Comparison of ENCODE assay signal across 14 cellular contexts in genomic region chr7:35722054-35722849, GRCh38. TPM values are rescaled to one million over a fixed set of nuclear protein-coding genes. Genes with fewer than 3 reads are reported as not detected.
DNase-seq lines count a peak whose midpoint lies in the region; ATAC-seq, FAIRE-seq and TF ChIP-seq lines count a peak whose summit lies in the region.
"Had no signal": no experiment of that assay in that cellular context is flagged by ENCODE, and none has a peak within 500 bp of the region (broad histone marks: within the 10 kb centered on the region; RNA-seq: fewer than 3 reads in every experiment).

No MANE protein-coding gene starts in this region.

- H3K36me3 ChIP-seq in A673 (ENCODE audit: insufficient read depth, low read length, poor library complexity, severe bottlenecking) (no peaks in the 10 kb centered on the region), SK-N-MC (ENCODE audit: insufficient read depth, low read length) (no peaks in the 10 kb centered on the region), K562 (ENCODE audit: control insufficient read depth, insufficient read depth, low read length) (no peaks in the 10 kb centered on the region), gastroesophageal sphincter (no peaks in the 10 kb centered on the region)
- H3K36me3 ChIP-seq: esophagus muscularis mucosa had no signal

- H3K9ac ChIP-seq in SK-N-MC (ENCODE audit: insufficient read length) (no peak overlapping the region), K562 (ENCODE audit: insufficient read depth in 1 of 2, low read depth in 2 of 2, low read length in 2 of 2) (no peak overlapping the region)
- H3K9ac ChIP-seq: parathyroid adenoma had no signal

- in situ Hi-C loops in K562 (cut with MboI): no loop called here

- H3K9me1 ChIP-seq in K562 (ENCODE audit: control insufficient read depth, insufficient read depth, low read length): no peaks in the 10 kb centered on the region

- H3K9me3 ChIP-seq in A673 (ENCODE audit: low read depth, low read length, poor library complexity, severe bottlenecking) (no peaks in the 10 kb centered on the region), SK-N-MC (ENCODE audit: low read depth, low read length) (no peaks in the 10 kb centered on the region), K562 (replicated peaks; ENCODE audit: control insufficient read depth, insufficient read depth, low read depth, low read length) (no peaks in the 10 kb centered on the region), gastroesophageal sphincter (no peaks in the 10 kb centered on the region)
- H3K9me3 ChIP-seq: esophagus muscularis mucosa had no signal

- H3K27me3 ChIP-seq in A673 (replicated peaks; ENCODE audit: insufficient read depth, low read depth, low read length, poor library complexity) (no peaks in the 10 kb centered on the region), K562 (ENCODE audit: control insufficient read depth in 2 of 2, insufficient read depth in 2 of 2, low read length in 2 of 2) (peaks cover 5 to 11% of the 10 kb centered on the region in 2 experiments; a peak in 4 of 5 replicates), gastroesophageal sphincter (no peaks in the 10 kb centered on the region)
- H3K27me3 ChIP-seq: esophagus muscularis mucosa had no signal

- no peaks in the 10 kb centered on the region for H3K79me2 ChIP-seq in K562 (ENCODE audit: control insufficient read depth, insufficient read depth, low read length)
- H3K79me2 ChIP-seq: parathyroid adenoma had no signal

- no peak for TF ChIP-seq POLR2A in K562 (conservative IDR thresholded peaks at IDR 0.05)
- no peak for TF ChIP-seq POLR2A in gastroesophageal sphincter (IDR thresholded peaks at IDR 0.05)

- no peak for FAIRE-seq in K562 (lab: Jason Lieb, UNC)

- BruUV-seq in A673 (replicated peaks; lab: Mats Ljungman, UMichigan): no TSS peak
- no TSS peak for BruUV-seq in K562 (replicated peaks; lab: Mats Ljungman, UMichigan)

- no peak overlapping the region for H2AFZ ChIP-seq in K562 (ENCODE audit: low read depth, low read length)
- H2AFZ ChIP-seq: parathyroid adenoma had no signal

- no peak overlapping the region for H3K4me2 ChIP-seq in K562 (ENCODE audit: insufficient read depth, low read length)

- H3K27ac ChIP-seq in A673 (ENCODE audit: low read depth, low read length, poor library complexity, severe bottlenecking) (peak overlapping the region; percentile 9), SK-N-MC (no peak overlapping the region), K562 (ENCODE audit: extremely low read depth, low read depth, low read length) (no peak overlapping the region), gastroesophageal sphincter (no peak overlapping the region)
- H3K27ac ChIP-seq: esophagus muscularis mucosa, parathyroid adenoma had no signal

- peak; percentile 87 for DNase-seq in A673 (ENCODE audit: low spot score)
- peak; percentile 2 for DNase-seq in GDM1 (lab: John Stamatoyannopoulos, UW)
- peak; percentile 76 for DNase-seq in SK-N-MC (ENCODE audit: low read depth, low spot score)
- DNase-seq in K562 (ENCODE audit: extremely low read depth in 1 of 4, low spot score in 3 of 4): no peak
- DNase-seq in SW480 (ENCODE audit: low spot score): no peak
- DNase-seq: activated naive CD8-positive, alpha-beta T cell treated with anti-CD3 and anti-CD28 coated beads, Interleukin-2, amount 10 ng/mL, durations not matched to agents 7 days and 5 days; C1 segment of cervical spinal cord; mesendoderm; MM.1S had no signal

- intact Hi-C loops in A673 (cut with micrococcal nuclease; ENCODE audit: unreplicated experiment): no loop called here
- intact Hi-C loops in K562 (cut with micrococcal nuclease): no loop called here

- WGBS in K562 (ENCODE audit: insufficient coverage, low coverage, missing lambda C conversion rate): 3% methylated on average over 7 of the region's 7 CpGs
- 78 to 90% methylated on average over 3 to 6 of the region's 7 CpGs for WGBS in gastroesophageal sphincter (ENCODE audit: low coverage in 1 of 2), 2 donors

- ATAC-seq in K562 (no peak), gastroesophageal sphincter (no peak), GM21786 (IDR thresholded peaks at IDR 0.05; ENCODE audit: unreplicated experiment) (no peak), HG02973 (IDR thresholded peaks at IDR 0.05; ENCODE audit: unreplicated experiment) (no peak)

- H3K4me3 ChIP-seq in A673 (ENCODE audit: low read depth, low read length, poor library complexity, severe bottlenecking) (no peak overlapping the region), SK-N-MC (0 out of 2 replicates have a peak overlapping the region, but pooled peaks have one; percentile 7), K562 (no peak overlapping the region), gastroesophageal sphincter (no peak overlapping the region)
- H3K4me3 ChIP-seq: esophagus muscularis mucosa had no signal

- no peak for TF ChIP-seq EP300 in K562 (IDR thresholded peaks at IDR 0.05; ENCODE audit: low read length)
- no peak for TF ChIP-seq EP300 in gastroesophageal sphincter (IDR thresholded peaks at IDR 0.05)

- CTCF ChIA-PET in A673 (lab: Charles Lee): no interaction called here
- CTCF ChIA-PET in K562 (lab: Yijun Ruan, JAX; ENCODE audit: low intra/inter-chr PET ratio): no interaction called here

- H4K20me1 ChIP-seq in K562 (replicated peaks; ENCODE audit: control insufficient read depth, insufficient read depth, low read length): no peaks in the 10 kb centered on the region

- TF ChIP-seq CTCF in A673 (conservative IDR thresholded peaks at IDR 0.05; ENCODE audit: low read depth, low read length) (no peak), K562 (IDR thresholded peaks at IDR 0.05 in 2 of 3, conservative IDR thresholded peaks at IDR 0.05 in 1 of 3; ENCODE audit: insufficient read depth in 2 of 3, low read depth in 1 of 3, low read length in 3 of 3) (no peak), gastroesophageal sphincter (IDR thresholded peaks at IDR 0.05) (no peak)

- H3K4me1 ChIP-seq in A673 (ENCODE audit: insufficient read depth, low read length, poor library complexity, severe bottlenecking) (peaks cover 19% of the 10 kb centered on the region), K562 (replicated peaks in 1 of 2; ENCODE audit: control insufficient read depth in 2 of 2, insufficient read depth in 2 of 2, low read length in 2 of 2) (no peaks in the 10 kb centered on the region; a peak in 1 of 5 replicates), gastroesophageal sphincter (no peaks in the 10 kb centered on the region)
- H3K4me1 ChIP-seq: parathyroid adenoma had no signal

- TF ChIP-seq RAD21 in K562 (CRISPR knock-in tag; conservative IDR thresholded peaks at IDR 0.05 in 1 of 2, IDR thresholded peaks at IDR 0.05 in 1 of 2): no peak

- POLR2A ChIA-PET in A673 (lab: Charles Lee; ENCODE audit: low non-redundant PET) (no interaction called here), K562 (lab: Yijun Ruan, JAX) (interaction anchor here (0.6 kb wide), 1 partner anchor 10 kb away, joined by 3 read pairs; no protein-coding TSS in a partner anchor)

TF ChIP-seq in K562, 482 proteins besides CTCF, POLR2A, EP300 and RAD21:
- TF ChIP-seq ZNF12 (CRISPR knock-in tag; IDR thresholded peaks at IDR 0.05) (peak; percentile 84), CBX8 (IDR thresholded peaks at IDR 0.05; ENCODE audit: borderline replicate concordance, extremely low read depth, low read depth, low read length, poor library complexity, severe bottlenecking) (no peak)

RNA-seq across cellular contexts. Expression of gene HERPUD2, which starts 27.3 kb away (rescaled TPM):
- total RNA-seq in A673 (2021) (23.1 and 23.3 TPM in 2 replicates), K562 (2014; rRNA removed) (9.4 and 9.7 TPM in 2 replicates), K562 (2014; rRNA removed; fragmentation: Illumina TruSeq; extraction: Trizol) (12.3 and 13.2 TPM in 2 replicates), K562 (2015; rRNA removed; fragmentation: Illumina TruSeq; extraction: Trizol) (12.6 and 13.2 TPM in 2 replicates), K562 (2021) (14.4 and 15.3 TPM in 2 replicates), gastroesophageal sphincter (10 to 100 TPM; 26.1 to 35.3 (median 27.5) TPM)
- 19.0 and 30.9 TPM in 2 replicates for total RNA-seq in K562 (2011; cell fraction: chromatin; rRNA removed; ENCODE audit: low replicate concordance)
- 29.9 and 33.7 TPM in 2 replicates for total RNA-seq in K562 (2011; cell fraction: nucleolus; rRNA removed)
- total RNA-seq in K562 (2011; cell fraction: nucleoplasm; rRNA removed): 33.7 and 34.3 TPM in 2 replicates
- polyA plus RNA-seq in K562 (2011; rRNA removed) (28.5 and 33.0 TPM in 2 replicates), K562 (2014; fragmentation: Illumina TruSeq; extraction: Trizol) (17.2 and 21.8 TPM in 2 replicates), K562 (2014; fragmentation: Nextera tagmentation; extraction: Ambion mirVana) (1 to 10 TPM; 4.1 to 5.7 TPM), K562 (2014; rRNA removed) (10.8 and 15.7 TPM in 2 replicates)
- 27.7 and 35.0 TPM in 2 replicates for polyA plus RNA-seq in K562 (2011; cell fraction: cytosol; rRNA removed)
- polyA plus RNA-seq in K562 (2011; cell fraction: nucleus; rRNA removed): 20.7 and 22.2 TPM in 2 replicates
- 11.0 and 14.7 TPM in 2 replicates for polyA plus RNA-seq in K562 (2012)
- polyA minus RNA-seq in K562 (2011; rRNA and poly(A)+ RNA removed): 36.7 and 42.0 TPM in 2 replicates
- 12.8 and 22.0 TPM in 2 replicates for polyA minus RNA-seq in K562 (2011; cell fraction: cytosol; rRNA and poly(A)+ RNA removed)
- polyA minus RNA-seq in K562 (2011; cell fraction: nucleus; rRNA and poly(A)+ RNA removed): 28.0 and 31.2 TPM in 2 replicates

Comparison
In these comparisons a context has a peak if more than half of its experiments do, and no peak if none do; other contexts are left out.
1. DNase-seq: peak in A673 (single experiment), GDM1 (single experiment) and SK-N-MC (single experiment); none in K562 (0 of 4) and SW480 (single experiment).